ENCODE assay signal across 1 cellular context in the genomic region with DNA sequence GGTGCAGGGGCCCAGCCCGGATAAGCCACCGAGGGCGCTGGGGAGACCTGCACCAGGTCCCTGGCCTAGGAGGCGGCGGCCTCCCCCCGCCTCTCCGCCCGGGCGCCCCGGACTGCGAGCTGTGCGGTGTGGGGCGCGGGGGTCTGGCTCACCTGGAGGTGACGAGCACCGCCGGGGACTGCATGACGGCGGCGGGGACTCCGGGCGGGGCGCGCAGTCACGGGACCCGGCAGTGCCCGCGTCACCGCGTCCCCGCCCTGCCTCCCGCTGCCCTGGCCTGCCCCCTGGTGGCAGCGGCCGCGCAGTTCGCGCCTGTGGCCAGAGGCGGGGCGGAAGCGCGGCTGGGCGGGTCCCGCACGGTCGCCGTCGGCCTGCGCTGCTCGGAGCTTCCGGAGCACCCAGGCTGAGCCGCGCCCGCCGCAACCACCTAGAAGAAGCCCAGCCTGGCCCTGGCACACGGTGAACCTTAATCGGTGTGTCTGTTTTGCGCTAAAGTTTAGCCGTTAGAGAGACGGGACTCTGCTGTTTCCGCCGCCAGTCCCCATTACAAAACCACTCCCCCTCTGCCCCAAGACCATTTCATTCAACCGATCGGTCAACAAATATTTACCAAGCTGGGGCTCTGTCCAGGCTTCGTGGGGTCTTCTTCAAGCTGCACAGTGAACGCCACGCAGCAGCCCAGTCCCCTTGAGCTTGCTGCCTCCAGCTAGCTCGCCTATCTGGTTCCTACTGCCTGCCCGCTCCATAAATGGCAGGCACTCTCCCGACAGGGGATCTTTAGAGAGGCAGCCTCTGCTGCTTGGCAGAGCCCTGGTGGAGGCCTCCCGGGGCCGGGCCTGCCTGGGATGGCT.
A peak's percentile ranks its signal among the peaks of the same experiment; 100 is the strongest.
TF ChIP-seq lines count a peak whose summit lies in the region.

A gene with protein sequence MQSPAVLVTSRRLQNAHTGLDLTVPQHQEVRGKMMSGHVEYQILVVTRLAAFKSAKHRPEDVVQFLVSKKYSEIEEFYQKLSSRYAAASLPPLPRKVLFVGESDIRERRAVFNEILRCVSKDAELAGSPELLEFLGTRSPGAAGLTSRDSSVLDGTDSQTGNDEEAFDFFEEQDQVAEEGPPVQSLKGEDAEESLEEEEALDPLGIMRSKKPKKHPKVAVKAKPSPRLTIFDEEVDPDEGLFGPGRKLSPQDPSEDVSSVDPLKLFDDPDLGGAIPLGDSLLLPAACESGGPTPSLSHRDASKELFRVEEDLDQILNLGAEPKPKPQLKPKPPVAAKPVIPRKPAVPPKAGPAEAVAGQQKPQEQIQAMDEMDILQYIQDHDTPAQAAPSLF (minus strand): TSS at position 219 of the 851 bp plus-strand sequence. CDS start 35 bp downstream, at position 184.

TF ChIP-seq in HepG2, 621 proteins besides CTCF, POLR2A, EP300 and RAD21 (continued from another document and continues in another):
- TF ChIP-seq, protein P1, sequence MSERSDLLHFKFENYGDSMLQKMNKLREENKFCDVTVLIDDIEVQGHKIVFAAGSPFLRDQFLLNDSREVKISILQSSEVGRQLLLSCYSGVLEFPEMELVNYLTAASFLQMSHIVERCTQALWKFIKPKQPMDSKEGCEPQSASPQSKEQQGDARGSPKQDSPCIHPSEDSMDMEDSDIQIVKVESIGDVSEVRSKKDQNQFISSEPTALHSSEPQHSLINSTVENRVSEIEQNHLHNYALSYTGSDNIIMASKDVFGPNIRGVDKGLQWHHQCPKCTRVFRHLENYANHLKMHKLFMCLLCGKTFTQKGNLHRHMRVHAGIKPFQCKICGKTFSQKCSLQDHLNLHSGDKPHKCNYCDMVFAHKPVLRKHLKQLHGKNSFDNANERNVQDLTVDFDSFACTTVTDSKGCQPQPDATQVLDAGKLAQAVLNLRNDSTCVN (CRISPR knock-in tag; IDR thresholded peaks at IDR 0.05; ENCODE audit: borderline replicate concordance), result 0 out of 2 replicates have a peak, but pooled peaks have one; percentile 21
- TF ChIP-seq KDM5B (CRISPR knock-in tag; IDR thresholded peaks at IDR 0.05; ENCODE audit: borderline replicate concordance) (peak; percentile 86; the same call in 1 of the 2 replicates), ZNF296 (CRISPR knock-in tag; conservative IDR thresholded peaks at IDR 0.05) (no peak), NR2F1 (CRISPR knock-in tag; IDR thresholded peaks at IDR 0.05) (no peak), KAT2B (IDR thresholded peaks at IDR 0.05; ENCODE audit: borderline replicate concordance, low read depth, low read length) (no peak), RELA (CRISPR knock-in tag; IDR thresholded peaks at IDR 0.05) (peak; percentile 41; the same call in 1 of the 2 replicates), ZFAT (CRISPR knock-in tag; conservative IDR thresholded peaks at IDR 0.05) (no peak), TMF1 (CRISPR knock-in tag; IDR thresholded peaks at IDR 0.05; ENCODE audit: low read depth) (peak; percentile 47; the same call in 1 of the 2 replicates), YEATS2 (CRISPR knock-in tag; IDR thresholded peaks at IDR 0.05; ENCODE audit: borderline replicate concordance) (no peak), ZNF274 (CRISPR knock-in tag; IDR thresholded peaks at IDR 0.05) (peak; percentile 73; the same call in 1 of the 2 replicates), KLF15 (CRISPR knock-in tag; IDR thresholded peaks at IDR 0.05; ENCODE audit: borderline replicate concordance) (no peak), ZNF326 (CRISPR knock-in tag; IDR thresholded peaks at IDR 0.05; ENCODE audit: borderline replicate concordance) (no peak), ELF4 (CRISPR knock-in tag; IDR thresholded peaks at IDR 0.05; ENCODE audit: borderline replicate concordance) (no peak), ZNF510 (CRISPR knock-in tag; IDR thresholded peaks at IDR 0.05; ENCODE audit: low read depth) (no peak; the same call in 1 of the 2 replicates), NKX3-1 (CRISPR knock-in tag; IDR thresholded peaks at IDR 0.05) (peak; percentile 12; the same call in 1 of the 2 replicates), ZFP90 (CRISPR knock-in tag; IDR thresholded peaks at IDR 0.05; ENCODE audit: borderline replicate concordance) (peak; percentile 93), SCMH1 (CRISPR knock-in tag; IDR thresholded peaks at IDR 0.05; ENCODE audit: borderline replicate concordance) (no peak), MEIS2 (CRISPR knock-in tag; IDR thresholded peaks at IDR 0.05) (peak; percentile 94), ZNF563 (CRISPR knock-in tag; IDR thresholded peaks at IDR 0.05) (peak; percentile 97), CC2D1A (CRISPR knock-in tag; IDR thresholded peaks at IDR 0.05) (no peak), TRIM24 (CRISPR knock-in tag; IDR thresholded peaks at IDR 0.05) (no peak), NFYC (CRISPR knock-in tag; IDR thresholded peaks at IDR 0.05) (no peak; the same call in 1 of the 2 replicates), RFX1 (IDR thresholded peaks at IDR 0.05) (no peak), ONECUT2 (CRISPR knock-in tag; IDR thresholded peaks at IDR 0.05) (no peak)
- TF ChIP-seq, protein P2, sequence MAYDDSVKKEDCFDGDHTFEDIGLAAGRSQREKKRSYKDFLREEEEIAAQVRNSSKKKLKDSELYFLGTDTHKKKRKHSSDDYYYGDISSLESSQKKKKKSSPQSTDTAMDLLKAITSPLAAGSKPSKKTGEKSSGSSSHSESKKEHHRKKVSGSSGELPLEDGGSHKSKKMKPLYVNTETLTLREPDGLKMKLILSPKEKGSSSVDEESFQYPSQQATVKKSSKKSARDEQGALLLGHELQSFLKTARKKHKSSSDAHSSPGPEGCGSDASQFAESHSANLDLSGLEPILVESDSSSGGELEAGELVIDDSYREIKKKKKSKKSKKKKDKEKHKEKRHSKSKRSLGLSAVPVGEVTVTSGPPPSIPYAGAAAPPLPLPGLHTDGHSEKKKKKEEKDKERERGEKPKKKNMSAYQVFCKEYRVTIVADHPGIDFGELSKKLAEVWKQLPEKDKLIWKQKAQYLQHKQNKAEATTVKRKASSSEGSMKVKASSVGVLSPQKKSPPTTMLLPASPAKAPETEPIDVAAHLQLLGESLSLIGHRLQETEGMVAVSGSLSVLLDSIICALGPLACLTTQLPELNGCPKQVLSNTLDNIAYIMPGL (CRISPR knock-in tag; IDR thresholded peaks at IDR 0.05; ENCODE audit: borderline replicate concordance in 1 of 2, low read depth in 1 of 2), result peak; percentile 90 to 99; a peak in 3 of 4 replicates
- TF ChIP-seq, protein P3, sequence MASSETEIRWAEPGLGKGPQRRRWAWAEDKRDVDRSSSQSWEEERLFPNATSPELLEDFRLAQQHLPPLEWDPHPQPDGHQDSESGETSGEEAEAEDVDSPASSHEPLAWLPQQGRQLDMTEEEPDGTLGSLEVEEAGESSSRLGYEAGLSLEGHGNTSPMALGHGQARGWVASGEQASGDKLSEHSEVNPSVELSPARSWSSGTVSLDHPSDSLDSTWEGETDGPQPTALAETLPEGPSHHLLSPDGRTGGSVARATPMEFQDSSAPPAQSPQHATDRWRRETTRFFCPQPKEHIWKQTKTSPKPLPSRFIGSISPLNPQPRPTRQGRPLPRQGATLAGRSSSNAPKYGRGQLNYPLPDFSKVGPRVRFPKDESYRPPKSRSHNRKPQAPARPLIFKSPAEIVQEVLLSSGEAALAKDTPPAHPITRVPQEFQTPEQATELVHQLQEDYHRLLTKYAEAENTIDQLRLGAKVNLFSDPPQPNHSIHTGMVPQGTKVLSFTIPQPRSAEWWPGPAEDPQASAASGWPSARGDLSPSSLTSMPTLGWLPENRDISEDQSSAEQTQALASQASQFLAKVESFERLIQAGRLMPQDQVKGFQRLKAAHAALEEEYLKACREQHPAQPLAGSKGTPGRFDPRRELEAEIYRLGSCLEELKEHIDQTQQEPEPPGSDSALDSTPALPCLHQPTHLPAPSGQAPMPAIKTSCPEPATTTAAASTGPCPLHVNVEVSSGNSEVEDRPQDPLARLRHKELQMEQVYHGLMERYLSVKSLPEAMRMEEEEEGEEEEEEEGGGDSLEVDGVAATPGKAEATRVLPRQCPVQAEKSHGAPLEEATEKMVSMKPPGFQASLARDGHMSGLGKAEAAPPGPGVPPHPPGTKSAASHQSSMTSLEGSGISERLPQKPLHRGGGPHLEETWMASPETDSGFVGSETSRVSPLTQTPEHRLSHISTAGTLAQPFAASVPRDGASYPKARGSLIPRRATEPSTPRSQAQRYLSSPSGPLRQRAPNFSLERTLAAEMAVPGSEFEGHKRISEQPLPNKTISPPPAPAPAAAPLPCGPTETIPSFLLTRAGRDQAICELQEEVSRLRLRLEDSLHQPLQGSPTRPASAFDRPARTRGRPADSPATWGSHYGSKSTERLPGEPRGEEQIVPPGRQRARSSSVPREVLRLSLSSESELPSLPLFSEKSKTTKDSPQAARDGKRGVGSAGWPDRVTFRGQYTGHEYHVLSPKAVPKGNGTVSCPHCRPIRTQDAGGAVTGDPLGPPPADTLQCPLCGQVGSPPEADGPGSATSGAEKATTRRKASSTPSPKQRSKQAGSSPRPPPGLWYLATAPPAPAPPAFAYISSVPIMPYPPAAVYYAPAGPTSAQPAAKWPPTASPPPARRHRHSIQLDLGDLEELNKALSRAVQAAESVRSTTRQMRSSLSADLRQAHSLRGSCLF (CRISPR knock-in tag; IDR thresholded peaks at IDR 0.05; ENCODE audit: borderline replicate concordance), result no peak
- TF ChIP-seq, protein P4, sequence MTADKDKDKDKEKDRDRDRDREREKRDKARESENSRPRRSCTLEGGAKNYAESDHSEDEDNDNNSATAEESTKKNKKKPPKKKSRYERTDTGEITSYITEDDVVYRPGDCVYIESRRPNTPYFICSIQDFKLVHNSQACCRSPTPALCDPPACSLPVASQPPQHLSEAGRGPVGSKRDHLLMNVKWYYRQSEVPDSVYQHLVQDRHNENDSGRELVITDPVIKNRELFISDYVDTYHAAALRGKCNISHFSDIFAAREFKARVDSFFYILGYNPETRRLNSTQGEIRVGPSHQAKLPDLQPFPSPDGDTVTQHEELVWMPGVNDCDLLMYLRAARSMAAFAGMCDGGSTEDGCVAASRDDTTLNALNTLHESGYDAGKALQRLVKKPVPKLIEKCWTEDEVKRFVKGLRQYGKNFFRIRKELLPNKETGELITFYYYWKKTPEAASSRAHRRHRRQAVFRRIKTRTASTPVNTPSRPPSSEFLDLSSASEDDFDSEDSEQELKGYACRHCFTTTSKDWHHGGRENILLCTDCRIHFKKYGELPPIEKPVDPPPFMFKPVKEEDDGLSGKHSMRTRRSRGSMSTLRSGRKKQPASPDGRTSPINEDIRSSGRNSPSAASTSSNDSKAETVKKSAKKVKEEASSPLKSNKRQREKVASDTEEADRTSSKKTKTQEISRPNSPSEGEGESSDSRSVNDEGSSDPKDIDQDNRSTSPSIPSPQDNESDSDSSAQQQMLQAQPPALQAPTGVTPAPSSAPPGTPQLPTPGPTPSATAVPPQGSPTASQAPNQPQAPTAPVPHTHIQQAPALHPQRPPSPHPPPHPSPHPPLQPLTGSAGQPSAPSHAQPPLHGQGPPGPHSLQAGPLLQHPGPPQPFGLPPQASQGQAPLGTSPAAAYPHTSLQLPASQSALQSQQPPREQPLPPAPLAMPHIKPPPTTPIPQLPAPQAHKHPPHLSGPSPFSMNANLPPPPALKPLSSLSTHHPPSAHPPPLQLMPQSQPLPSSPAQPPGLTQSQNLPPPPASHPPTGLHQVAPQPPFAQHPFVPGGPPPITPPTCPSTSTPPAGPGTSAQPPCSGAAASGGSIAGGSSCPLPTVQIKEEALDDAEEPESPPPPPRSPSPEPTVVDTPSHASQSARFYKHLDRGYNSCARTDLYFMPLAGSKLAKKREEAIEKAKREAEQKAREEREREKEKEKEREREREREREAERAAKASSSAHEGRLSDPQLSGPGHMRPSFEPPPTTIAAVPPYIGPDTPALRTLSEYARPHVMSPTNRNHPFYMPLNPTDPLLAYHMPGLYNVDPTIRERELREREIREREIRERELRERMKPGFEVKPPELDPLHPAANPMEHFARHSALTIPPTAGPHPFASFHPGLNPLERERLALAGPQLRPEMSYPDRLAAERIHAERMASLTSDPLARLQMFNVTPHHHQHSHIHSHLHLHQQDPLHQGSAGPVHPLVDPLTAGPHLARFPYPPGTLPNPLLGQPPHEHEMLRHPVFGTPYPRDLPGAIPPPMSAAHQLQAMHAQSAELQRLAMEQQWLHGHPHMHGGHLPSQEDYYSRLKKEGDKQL (CRISPR knock-in tag; IDR thresholded peaks at IDR 0.05; ENCODE audit: low read depth), result no peak
- TF ChIP-seq, protein P5, sequence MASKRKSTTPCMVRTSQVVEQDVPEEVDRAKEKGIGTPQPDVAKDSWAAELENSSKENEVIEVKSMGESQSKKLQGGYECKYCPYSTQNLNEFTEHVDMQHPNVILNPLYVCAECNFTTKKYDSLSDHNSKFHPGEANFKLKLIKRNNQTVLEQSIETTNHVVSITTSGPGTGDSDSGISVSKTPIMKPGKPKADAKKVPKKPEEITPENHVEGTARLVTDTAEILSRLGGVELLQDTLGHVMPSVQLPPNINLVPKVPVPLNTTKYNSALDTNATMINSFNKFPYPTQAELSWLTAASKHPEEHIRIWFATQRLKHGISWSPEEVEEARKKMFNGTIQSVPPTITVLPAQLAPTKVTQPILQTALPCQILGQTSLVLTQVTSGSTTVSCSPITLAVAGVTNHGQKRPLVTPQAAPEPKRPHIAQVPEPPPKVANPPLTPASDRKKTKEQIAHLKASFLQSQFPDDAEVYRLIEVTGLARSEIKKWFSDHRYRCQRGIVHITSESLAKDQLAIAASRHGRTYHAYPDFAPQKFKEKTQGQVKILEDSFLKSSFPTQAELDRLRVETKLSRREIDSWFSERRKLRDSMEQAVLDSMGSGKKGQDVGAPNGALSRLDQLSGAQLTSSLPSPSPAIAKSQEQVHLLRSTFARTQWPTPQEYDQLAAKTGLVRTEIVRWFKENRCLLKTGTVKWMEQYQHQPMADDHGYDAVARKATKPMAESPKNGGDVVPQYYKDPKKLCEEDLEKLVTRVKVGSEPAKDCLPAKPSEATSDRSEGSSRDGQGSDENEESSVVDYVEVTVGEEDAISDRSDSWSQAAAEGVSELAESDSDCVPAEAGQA (IDR thresholded peaks at IDR 0.05; ENCODE audit: low read depth), result 0 out of 2 replicates have a peak, but pooled peaks have one; percentile 69
- TF ChIP-seq, protein P5 (CRISPR knock-in tag; IDR thresholded peaks at IDR 0.05; ENCODE audit: borderline replicate concordance), result peak; percentile 87; the same call in 1 of the 2 replicates
